ENCODE assay signal across 1 cellular context in genomic region chr10:77940225-77940624, GRCh38.
TF ChIP-seq lines count a peak whose summit lies in the region.

No MANE protein-coding gene starts in this region.

TF ChIP-seq in IMR-90, 13 proteins besides CTCF, POLR2A, EP300 and RAD21:
- no peak for TF ChIP-seq USF2 (IDR thresholded peaks at IDR 0.05; ENCODE audit: low read depth, low read length)
- no peak for TF ChIP-seq RCOR1 (IDR thresholded peaks at IDR 0.05; ENCODE audit: insufficient replicate concordance, low read length)
- TF ChIP-seq CEBPB (IDR thresholded peaks at IDR 0.05; ENCODE audit: low read depth, low read length): no peak
- no peak for TF ChIP-seq BHLHE40 (IDR thresholded peaks at IDR 0.05; ENCODE audit: low read depth, low read length)
- TF ChIP-seq NFE2L2 (IDR thresholded peaks at IDR 0.05; ENCODE audit: low read depth, low read length): no peak
- TF ChIP-seq CHD1 (IDR thresholded peaks at IDR 0.05; ENCODE audit: low read depth, low read length): no peak
- no peak for TF ChIP-seq RFX5 (IDR thresholded peaks at IDR 0.05; ENCODE audit: low read depth, low read length)
- no peak for TF ChIP-seq MXI1 (IDR thresholded peaks at IDR 0.05; ENCODE audit: borderline replicate concordance, low read depth, low read length)
- TF ChIP-seq MAFK (IDR thresholded peaks at IDR 0.05; ENCODE audit: low read depth, low read length): no peak
- no peak for TF ChIP-seq MAZ (IDR thresholded peaks at IDR 0.05; ENCODE audit: borderline replicate concordance, low read depth, low read length)
- no peak for TF ChIP-seq SMC3 (IDR thresholded peaks at IDR 0.05; ENCODE audit: low read depth, low read length)
- no peak for TF ChIP-seq ELK1 (IDR thresholded peaks at IDR 0.05; ENCODE audit: borderline replicate concordance, low read depth, low read length)
- TF ChIP-seq FOS (IDR thresholded peaks at IDR 0.05; ENCODE audit: low read depth, low read length): no peak
TF ChIP-seq in IMR-90: peak in this region for 0.
